23 cellular contexts compared by ENCODE assay signal in the genomic region with DNA sequence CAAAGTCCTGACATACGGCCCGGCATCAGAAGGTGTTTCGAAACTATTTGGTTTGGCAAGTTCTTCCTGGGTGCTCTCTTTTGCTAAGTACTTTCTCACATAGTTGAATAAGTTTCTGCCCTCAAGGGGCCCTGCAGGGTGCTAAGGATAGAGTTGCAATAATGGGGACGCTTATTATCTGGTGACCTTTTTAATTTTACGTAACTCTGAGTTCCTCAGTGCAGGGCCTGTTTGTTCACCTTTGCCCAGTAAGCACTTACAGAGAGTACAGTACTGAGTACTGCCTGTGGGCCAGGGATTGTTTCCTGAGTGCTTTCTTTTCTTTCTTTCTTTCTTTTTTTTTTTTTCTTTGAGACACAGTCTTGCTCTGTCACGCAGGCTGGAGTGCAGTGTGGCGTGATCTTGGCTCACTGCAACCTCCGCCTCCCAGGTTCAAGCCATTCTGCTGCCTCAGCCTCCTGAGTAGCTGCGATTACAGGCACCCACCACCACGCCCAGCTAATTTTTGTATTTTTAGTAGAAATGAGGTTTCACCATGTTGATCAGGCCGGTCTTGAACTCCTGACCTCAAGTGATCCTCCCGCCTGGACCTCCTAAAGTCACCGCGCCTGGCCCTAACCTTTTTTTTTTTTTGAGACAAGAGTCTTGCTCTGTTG. TPM values are rescaled to one million over a fixed set of nuclear protein-coding genes. Genes with fewer than 3 reads are reported as not detected.
A peak's percentile ranks its signal among the peaks of the same experiment; 100 is the strongest.
DNase-seq lines count a peak whose midpoint lies in the region; ATAC-seq, FAIRE-seq and TF ChIP-seq lines count a peak whose summit lies in the region.
"Had no signal": no experiment of that assay in that cellular context is flagged by ENCODE, and none has a peak within 500 bp of the region (broad histone marks: within the 10 kb centered on the region; RNA-seq: fewer than 3 reads in every experiment).

No MANE protein-coding gene starts in this region.

- DNase-seq in natural killer cell treated with Interleukin-12 subunit alpha and Interleukin-12 subunit beta and Interleukin-15 and Interleukin-18, amount 100 ng/mL, for 72 hours (ENCODE audit: low spot score) = peak; percentile 50
- DNase-seq in natural killer cell = no peak
- DNase-seq in K562 (ENCODE audit: extremely low read depth in 1 of 4, low spot score in 3 of 4) = no peak
- DNase-seq in effector CD4-positive, alpha-beta T cell = no peak
- no peak for DNase-seq in NCI-H146 treated with DMSO at 0.1 percent for 48 hours (lab: John Stamatoyannopoulos, UW; ENCODE audit: unreplicated experiment)
- no peak for DNase-seq in NCI-H1105 treated with DMSO at 0.1 percent for 48 hours (lab: John Stamatoyannopoulos, UW)
- no peak for DNase-seq in T1000 (lab: John Stamatoyannopoulos, UW)
- DNase-seq: activated CD4-positive, CD25-positive, alpha-beta regulatory T cell treated with anti-CD3 and anti-CD28 coated beads, Interleukin-2, amount 50 U/mL, for 72 hours; activated CD8-positive, alpha-beta memory T cell treated with anti-CD3 and anti-CD28 coated beads, Interleukin-2, amount 10 ng/mL, durations not matched to agents 7 days and 5 days; activated effector memory CD4-positive, alpha-beta T cell treated with anti-CD3 and anti-CD28 coated beads, Interleukin-2, amount 50 U/mL, for 16 hours; DMS53; KG1; NCI-H1436; NCI-H345; psoas muscle; stimulated activated CD4-positive, alpha-beta T cell treated with anti-CD3 and anti-CD28 coated beads, Interleukin-12 subunit alpha, Interleukin-12 subunit beta, amount 100 ng/mL, for 4 hours; T-helper 2 cell had no signal

- TF ChIP-seq EP300 in K562 (IDR thresholded peaks at IDR 0.05; ENCODE audit: low read length) = no peak

- no peaks in the 10 kb centered on the region for H4K20me1 ChIP-seq in K562 (replicated peaks; ENCODE audit: control insufficient read depth, insufficient read depth, low read length)

- CTCF ChIA-PET in K562 (lab: Yijun Ruan, JAX; ENCODE audit: low intra/inter-chr PET ratio) = no interaction called here

- no peak overlapping the region for H3K27ac Mint-ChIP-seq in natural killer cell treated with Interleukin-12 subunit alpha and Interleukin-12 subunit beta and Interleukin-15 and Interleukin-18, amount 100 ng/mL, for 72 hours
- no peak overlapping the region for H3K27ac Mint-ChIP-seq in natural killer cell
- H3K27ac Mint-ChIP-seq: activated CD8-positive, alpha-beta memory T cell treated with anti-CD3 and anti-CD28 coated beads, Interleukin-2, amount 10 ng/mL, durations not matched to agents 7 days and 5 days; stimulated activated memory B cell treated with anti-CD40 and anti-IgM and Interleukin-4, amounts not matched to agents 10 μg/mL and 1 μg/mL and 100 μg/mL, for 72 hours had no signal

- H3K9me1 ChIP-seq in K562 (ENCODE audit: control insufficient read depth, insufficient read depth, low read length) = no peaks in the 10 kb centered on the region

- H3K4me3 ChIP-seq in K562 (no peak overlapping the region), liver (ENCODE audit: low read depth in 1 of 3, low read length in 3 of 3) (no peak overlapping the region)
- H3K4me3 ChIP-seq: gastroesophageal sphincter, psoas muscle, tibial nerve had no signal

- no peak overlapping the region for H3K4me2 ChIP-seq in K562 (ENCODE audit: insufficient read depth, low read length)

- no peak for TF ChIP-seq RAD21 in K562 (CRISPR knock-in tag; conservative IDR thresholded peaks at IDR 0.05 in 1 of 2, IDR thresholded peaks at IDR 0.05 in 1 of 2)
- no peak for TF ChIP-seq RAD21 in liver (IDR thresholded peaks at IDR 0.05)

- peak overlapping the region; percentile 52 for H2AFZ ChIP-seq in K562 (ENCODE audit: low read depth, low read length)

- no peak for ATAC-seq in natural killer cell treated with Interleukin-12 subunit alpha and Interleukin-12 subunit beta and Interleukin-15 and Interleukin-18, amount 100 ng/mL, for 72 hours
- ATAC-seq in natural killer cell (no peak), K562 (no peak)
- ATAC-seq: activated CD8-positive, alpha-beta memory T cell treated with anti-CD3 and anti-CD28 coated beads, Interleukin-2, amount 10 ng/mL, durations not matched to agents 7 days and 5 days; gastroesophageal sphincter; psoas muscle; Right ventricle myocardium inferior; stimulated activated memory B cell treated with anti-CD40 and anti-IgM and Interleukin-4, amounts not matched to agents 10 μg/mL and 1 μg/mL and 100 μg/mL, for 72 hours had no signal

- H3K9me3 ChIP-seq in K562 (replicated peaks; ENCODE audit: control insufficient read depth, insufficient read depth, low read depth, low read length) = no peaks in the 10 kb centered on the region
- H3K9me3 ChIP-seq in liver (ENCODE audit: control insufficient read depth in 4 of 4, low read length in 3 of 4) = no peaks in the 10 kb centered on the region
- H3K9me3 ChIP-seq: gastroesophageal sphincter, psoas muscle, tibial nerve had no signal

- no peak overlapping the region for H3K4me3 Mint-ChIP-seq in natural killer cell treated with Interleukin-12 subunit alpha and Interleukin-12 subunit beta and Interleukin-15 and Interleukin-18, amount 100 ng/mL, for 72 hours
- H3K4me3 Mint-ChIP-seq in natural killer cell = no peak overlapping the region
- H3K4me3 Mint-ChIP-seq: activated CD8-positive, alpha-beta memory T cell treated with anti-CD3 and anti-CD28 coated beads, Interleukin-2, amount 10 ng/mL, durations not matched to agents 7 days and 5 days; stimulated activated memory B cell treated with anti-CD40 and anti-IgM and Interleukin-4, amounts not matched to agents 10 μg/mL and 1 μg/mL and 100 μg/mL, for 72 hours had no signal

- no peak for TF ChIP-seq POLR2A in K562 (conservative IDR thresholded peaks at IDR 0.05)

- H3K4me1 ChIP-seq in K562 (replicated peaks in 1 of 2; ENCODE audit: control insufficient read depth in 2 of 2, insufficient read depth in 2 of 2, low read length in 2 of 2) (peaks cover under 1 to 6% of the 10 kb centered on the region in 2 experiments; a peak in 3 of 5 replicates), liver (ENCODE audit: control insufficient read depth in 4 of 4, insufficient read depth in 4 of 4, low read length in 3 of 4) (peaks cover 1 to 18% (median 7%) of the 10 kb centered on the region in 4 donors)

- TF ChIP-seq CTCF in natural killer cell (IDR thresholded peaks at IDR 0.05) = no peak
- no peak for TF ChIP-seq CTCF in K562 (IDR thresholded peaks at IDR 0.05 in 2 of 3, conservative IDR thresholded peaks at IDR 0.05 in 1 of 3; ENCODE audit: insufficient read depth in 2 of 3, low read depth in 1 of 3, low read length in 3 of 3)
- TF ChIP-seq CTCF in liver (IDR thresholded peaks at IDR 0.05; ENCODE audit: low read depth, low read length, missing input control) = no peak

- WGBS in K562 (ENCODE audit: insufficient coverage, low coverage, missing lambda C conversion rate) = 53% methylated on average over 11 of the region's 14 CpGs
- 69% methylated on average over 14 of the region's 14 CpGs for WGBS in liver

- in situ Hi-C loops in K562 (cut with MboI) = loop anchor here (5.0 kb wide), 1 partner anchor 57 kb away; a partner anchor contains a TSS

- POLR2A ChIA-PET in K562 (lab: Yijun Ruan, JAX) = interaction anchor here (1.2 kb wide), 1 partner anchor 71 kb away, joined by 4 read pairs; no protein-coding TSS in a partner anchor

- BruUV-seq in K562 (replicated peaks; lab: Mats Ljungman, UMichigan) = no TSS peak

- FAIRE-seq in K562 (lab: Jason Lieb, UNC) = no peak
- FAIRE-seq: H1 had no signal

- H3K36me3 Mint-ChIP-seq in natural killer cell treated with Interleukin-12 subunit alpha and Interleukin-12 subunit beta and Interleukin-15 and Interleukin-18, amount 100 ng/mL, for 72 hours = no peaks in the 10 kb centered on the region
- H3K36me3 Mint-ChIP-seq in natural killer cell = no peaks in the 10 kb centered on the region
- H3K36me3 Mint-ChIP-seq: stimulated activated memory B cell treated with anti-CD40 and anti-IgM and Interleukin-4, amounts not matched to agents 10 μg/mL and 1 μg/mL and 100 μg/mL, for 72 hours had no signal

- no peaks in the 10 kb centered on the region for H3K9me3 Mint-ChIP-seq in natural killer cell treated with Interleukin-12 subunit alpha and Interleukin-12 subunit beta and Interleukin-15 and Interleukin-18, amount 100 ng/mL, for 72 hours
- H3K9me3 Mint-ChIP-seq in natural killer cell = peaks cover 3% of the 10 kb centered on the region in 2 donors

- peaks cover 10 to 13% of the 10 kb centered on the region in 2 donors for H3K4me1 Mint-ChIP-seq in natural killer cell treated with Interleukin-12 subunit alpha and Interleukin-12 subunit beta and Interleukin-15 and Interleukin-18, amount 100 ng/mL, for 72 hours (ENCODE audit: low read depth in 2 of 2)
- peaks cover 15 to 16% of the 10 kb centered on the region in 2 donors for H3K4me1 Mint-ChIP-seq in natural killer cell

- intact Hi-C loops in natural killer cell (cut with micrococcal nuclease) = no loop called here
- intact Hi-C loops in K562 (cut with micrococcal nuclease) = no loop called here

- H3K36me3 ChIP-seq in K562 (ENCODE audit: control insufficient read depth, insufficient read depth, low read length) (no peaks in the 10 kb centered on the region), liver (ENCODE audit: control insufficient read depth in 4 of 4, insufficient read depth in 3 of 4, low read depth in 1 of 4, low read length in 3 of 4) (no peaks in the 10 kb centered on the region)
- H3K36me3 ChIP-seq: gastroesophageal sphincter, tibial nerve had no signal

- no peaks in the 10 kb centered on the region for H3K27me3 ChIP-seq in K562 (ENCODE audit: control insufficient read depth in 2 of 2, insufficient read depth in 2 of 2, low read length in 2 of 2)
- H3K27me3 ChIP-seq in liver (ENCODE audit: control insufficient read depth in 4 of 4, insufficient read depth in 4 of 4, low read length in 3 of 4) = no peaks in the 10 kb centered on the region
- H3K27me3 ChIP-seq: gastroesophageal sphincter, tibial nerve had no signal

- no peaks in the 10 kb centered on the region for H3K27me3 Mint-ChIP-seq in natural killer cell treated with Interleukin-12 subunit alpha and Interleukin-12 subunit beta and Interleukin-15 and Interleukin-18, amount 100 ng/mL, for 72 hours
- H3K27me3 Mint-ChIP-seq in natural killer cell (ENCODE audit: low read depth in 2 of 2) = no peaks in the 10 kb centered on the region
- H3K27me3 Mint-ChIP-seq: activated CD8-positive, alpha-beta memory T cell treated with anti-CD3 and anti-CD28 coated beads, Interleukin-2, amount 10 ng/mL, durations not matched to agents 7 days and 5 days; stimulated activated memory B cell treated with anti-CD40 and anti-IgM and Interleukin-4, amounts not matched to agents 10 μg/mL and 1 μg/mL and 100 μg/mL, for 72 hours had no signal

- peaks cover 5% of the 10 kb centered on the region; the same call in 2 of the 3 replicates for H3K79me2 ChIP-seq in K562 (ENCODE audit: control insufficient read depth, insufficient read depth, low read length)

- H3K27ac ChIP-seq in K562 (ENCODE audit: extremely low read depth, low read depth, low read length) = no peak overlapping the region
- no peak overlapping the region for H3K27ac ChIP-seq in liver (ENCODE audit: low read depth in 1 of 2, low read length in 2 of 2)
- H3K27ac ChIP-seq: gastroesophageal sphincter, psoas muscle, tibial nerve had no signal

- no peak overlapping the region for H3K9ac ChIP-seq in K562 (ENCODE audit: insufficient read depth in 1 of 2, low read depth in 2 of 2, low read length in 2 of 2)
- no peak overlapping the region for H3K9ac ChIP-seq in liver (ENCODE audit: low read depth in 1 of 2, low read length in 2 of 2)

RNA-seq across cellular contexts. Expression of a gene that starts 4.5 kb away (rescaled TPM):
- 1 to 10 TPM; 6.9 to 9.3 TPM for total RNA-seq in natural killer cell treated with Interleukin-12 subunit alpha and Interleukin-12 subunit beta and Interleukin-15 and Interleukin-18, amount 100 ng/mL, for 72 hours
- total RNA-seq in natural killer cell (1 to 10 TPM; 4.7 to 6.6 (median 6.2) TPM), K562 (2014; rRNA removed) (5.6 and 9.1 TPM in 2 replicates), K562 (2014; rRNA removed; fragmentation: Illumina TruSeq; extraction: Trizol) (3.6 and 4.8 TPM in 2 replicates), K562 (2015; rRNA removed; fragmentation: Illumina TruSeq; extraction: Trizol) (4.4 and 6.7 TPM in 2 replicates), K562 (2021) (11.4 and 12.6 TPM in 2 replicates), liver (10 to 100 TPM in 1 of 2 donors, 1 to 10 TPM in 1; 7.5 to 11.1 TPM)
- 5.6 and 15.2 TPM in 2 replicates for total RNA-seq in K562 (2011; cell fraction: chromatin; rRNA removed; ENCODE audit: low replicate concordance)
- total RNA-seq in K562 (2011; cell fraction: nucleolus; rRNA removed) = 8.7 and 9.8 TPM in 2 replicates
- 9.0 and 12.0 TPM in 2 replicates for total RNA-seq in K562 (2011; cell fraction: nucleoplasm; rRNA removed)
- polyA plus RNA-seq in K562 (2011; rRNA removed) (6.7 and 7.3 TPM in 2 replicates), K562 (2014; fragmentation: Illumina TruSeq; extraction: Trizol) (9.8 and 10.4 TPM in 2 replicates), K562 (2014; fragmentation: Nextera tagmentation; extraction: Ambion mirVana) (10 to 100 TPM; 24.4 to 29.1 TPM), K562 (2014; rRNA removed) (5.7 and 6.8 TPM in 2 replicates), liver (10 to 100 TPM in 1 of 2 donors, 1 to 10 TPM in 1; 5.5 to 16.0 TPM)
- polyA plus RNA-seq in K562 (2011; cell fraction: cytosol; rRNA removed) = 12.4 and 17.3 TPM in 2 replicates
- polyA plus RNA-seq in K562 (2011; cell fraction: nucleus; rRNA removed) = 10.1 and 11.6 TPM in 2 replicates
- polyA plus RNA-seq in K562 (2012) = 9.3 and 12.6 TPM in 2 replicates
- 4.0 and 5.7 TPM in 2 replicates for polyA minus RNA-seq in K562 (2011; rRNA and poly(A)+ RNA removed)
- polyA minus RNA-seq in K562 (2011; cell fraction: cytosol; rRNA and poly(A)+ RNA removed) = 6.6 and 7.5 TPM in 2 replicates
- polyA minus RNA-seq in K562 (2011; cell fraction: nucleus; rRNA and poly(A)+ RNA removed) = 3.0 TPM in 2 replicates

RNA-seq across cellular contexts. Expression of a gene that starts 7.2 kb away (rescaled TPM):
- 1 to 10 TPM; 4.6 to 8.9 TPM for total RNA-seq in natural killer cell treated with Interleukin-12 subunit alpha and Interleukin-12 subunit beta and Interleukin-15 and Interleukin-18, amount 100 ng/mL, for 72 hours
- total RNA-seq in natural killer cell (1 to 10 TPM; 3.6 to 5.1 (median 4.3) TPM), K562 (2014; rRNA removed) (1.6 and 2.6 TPM in 2 replicates), K562 (2014; rRNA removed; fragmentation: Illumina TruSeq; extraction: Trizol) (0.41 and 0.76 TPM in 2 replicates), K562 (2015; rRNA removed; fragmentation: Illumina TruSeq; extraction: Trizol) (1.0 TPM in 2 replicates), K562 (2021) (2.6 and 2.8 TPM in 2 replicates), liver (under 1 TPM; 0.79 to 0.84 TPM)
- total RNA-seq in K562 (2011; cell fraction: chromatin; rRNA removed; ENCODE audit: low replicate concordance) = 6.0 and 8.6 TPM in 2 replicates
- total RNA-seq in K562 (2011; cell fraction: nucleolus; rRNA removed) = 5.0 and 5.2 TPM in 2 replicates
- total RNA-seq in K562 (2011; cell fraction: nucleoplasm; rRNA removed) = 5.1 and 6.3 TPM in 2 replicates
- polyA plus RNA-seq in K562 (2011; rRNA removed) (0.89 and 1.8 TPM in 2 replicates), K562 (2014; fragmentation: Illumina TruSeq; extraction: Trizol) (2.3 TPM in 2 replicates), K562 (2014; fragmentation: Nextera tagmentation; extraction: Ambion mirVana) (under 1 TPM; 0.08 to 0.10 TPM), K562 (2014; rRNA removed) (2.0 and 2.2 TPM in 2 replicates), liver (1 to 10 TPM in 1 of 2 donors, under 1 TPM in 1; 0.69 to 1.1 TPM)
- polyA plus RNA-seq in K562 (2011; cell fraction: cytosol; rRNA removed) = 1.2 and 2.3 TPM in 2 replicates
- polyA plus RNA-seq in K562 (2011; cell fraction: nucleus; rRNA removed) = 2.3 and 5.1 TPM in 2 replicates
- polyA plus RNA-seq in K562 (2012) = 2.3 and 2.4 TPM in 2 replicates
- polyA minus RNA-seq in K562 (2011; rRNA and poly(A)+ RNA removed) = 0.90 and 1.3 TPM in 2 replicates
- 1.6 and 1.9 TPM in 2 replicates for polyA minus RNA-seq in K562 (2011; cell fraction: cytosol; rRNA and poly(A)+ RNA removed)
- 1.1 and 1.6 TPM in 2 replicates for polyA minus RNA-seq in K562 (2011; cell fraction: nucleus; rRNA and poly(A)+ RNA removed)

RNA-seq across cellular contexts. Expression of a gene that starts 38.4 kb away (rescaled TPM):
- total RNA-seq in natural killer cell treated with Interleukin-12 subunit alpha and Interleukin-12 subunit beta and Interleukin-15 and Interleukin-18, amount 100 ng/mL, for 72 hours = 100 to 1,000 TPM in 1 of 2 donors, 10 to 100 TPM in 1; 45.4 to 123 TPM
- total RNA-seq in natural killer cell = 1 to 10 TPM; 4.6 to 5.6 (median 4.7) TPM
- total RNA-seq in K562 (2011; cell fraction: chromatin; rRNA removed; ENCODE audit: low replicate concordance) = 22.9 and 54.8 TPM in 2 replicates
- 31.2 and 33.7 TPM in 2 replicates for total RNA-seq in K562 (2011; cell fraction: nucleolus; rRNA removed)
- 28.2 and 29.0 TPM in 2 replicates for total RNA-seq in K562 (2011; cell fraction: nucleoplasm; rRNA removed)
- 17.3 and 23.4 TPM in 2 replicates for total RNA-seq in K562 (2014; rRNA removed)
- total RNA-seq in K562 (2014; rRNA removed; fragmentation: Illumina TruSeq; extraction: Trizol) = 9.0 and 10.8 TPM in 2 replicates
- total RNA-seq in K562 (2015; rRNA removed; fragmentation: Illumina TruSeq; extraction: Trizol) = 14.9 and 15.3 TPM in 2 replicates
- total RNA-seq in K562 (2021) = 24.6 and 25.3 TPM in 2 replicates
- polyA plus RNA-seq in K562 (2011; rRNA removed) = 12.7 and 19.3 TPM in 2 replicates
- polyA plus RNA-seq in K562 (2011; cell fraction: cytosol; rRNA removed) = 17.7 and 20.9 TPM in 2 replicates
- 74.3 and 91.0 TPM in 2 replicates for polyA plus RNA-seq in K562 (2011; cell fraction: nucleus; rRNA removed)
- 16.3 and 25.0 TPM in 2 replicates for polyA plus RNA-seq in K562 (2012)
- 13.1 and 17.8 TPM in 2 replicates for polyA plus RNA-seq in K562 (2014; fragmentation: Illumina TruSeq; extraction: Trizol)
- polyA plus RNA-seq in K562 (2014; fragmentation: Nextera tagmentation; extraction: Ambion mirVana) = under 1 TPM; 0.14 to 0.39 TPM
- polyA plus RNA-seq in K562 (2014; rRNA removed) = 28.9 and 30.6 TPM in 2 replicates
- 5.8 and 8.2 TPM in 2 replicates for polyA minus RNA-seq in K562 (2011; rRNA and poly(A)+ RNA removed)
- polyA minus RNA-seq in K562 (2011; cell fraction: cytosol; rRNA and poly(A)+ RNA removed) = 7.7 and 8.5 TPM in 2 replicates
- 9.3 and 10.3 TPM in 2 replicates for polyA minus RNA-seq in K562 (2011; cell fraction: nucleus; rRNA and poly(A)+ RNA removed)
- 10 to 100 TPM in 1 of 2 donors, under 1 TPM in 1; 0.17 to 11.0 TPM for total RNA-seq in liver
- polyA plus RNA-seq in liver = 1 to 10 TPM in 1 of 2 donors, under 1 TPM in 1; 0.10 to 1.6 TPM

RNA-seq across cellular contexts. Expression of a gene that starts 50.3 kb away (rescaled TPM):
- 10 to 100 TPM; 16.9 to 29.5 TPM for total RNA-seq in natural killer cell treated with Interleukin-12 subunit alpha and Interleukin-12 subunit beta and Interleukin-15 and Interleukin-18, amount 100 ng/mL, for 72 hours
- total RNA-seq in natural killer cell = 10 to 100 TPM in 2 of 3 donors, 1 to 10 TPM in 1; 9.7 to 18.1 (median 13.4) TPM
- 164 and 323 TPM in 2 replicates for total RNA-seq in K562 (2011; cell fraction: chromatin; rRNA removed; ENCODE audit: low replicate concordance)
- total RNA-seq in K562 (2011; cell fraction: nucleolus; rRNA removed) = 194 and 203 TPM in 2 replicates
- 200 and 230 TPM in 2 replicates for total RNA-seq in K562 (2011; cell fraction: nucleoplasm; rRNA removed)
- total RNA-seq in K562 (2014; rRNA removed) = 52.0 and 74.0 TPM in 2 replicates
- 16.0 and 17.8 TPM in 2 replicates for total RNA-seq in K562 (2014; rRNA removed; fragmentation: Illumina TruSeq; extraction: Trizol)
- total RNA-seq in K562 (2015; rRNA removed; fragmentation: Illumina TruSeq; extraction: Trizol) = 31.5 and 36.5 TPM in 2 replicates
- 57.1 and 57.8 TPM in 2 replicates for total RNA-seq in K562 (2021)
- 25.6 and 32.7 TPM in 2 replicates for polyA plus RNA-seq in K562 (2011; rRNA removed)
- 33.9 and 111 TPM in 2 replicates for polyA plus RNA-seq in K562 (2011; cell fraction: cytosol; rRNA removed)
- polyA plus RNA-seq in K562 (2011; cell fraction: nucleus; rRNA removed) = 181 and 337 TPM in 2 replicates
- polyA plus RNA-seq in K562 (2012) = 35.0 and 54.7 TPM in 2 replicates
- 35.8 and 37.6 TPM in 2 replicates for polyA plus RNA-seq in K562 (2014; fragmentation: Illumina TruSeq; extraction: Trizol)
- 1 to 10 TPM in 1 of 2 experiments, under 1 TPM in 1; 0.94 to 1.9 TPM for polyA plus RNA-seq in K562 (2014; fragmentation: Nextera tagmentation; extraction: Ambion mirVana)
- polyA plus RNA-seq in K562 (2014; rRNA removed) = 63.3 and 67.6 TPM in 2 replicates
- 21.3 and 27.3 TPM in 2 replicates for polyA minus RNA-seq in K562 (2011; rRNA and poly(A)+ RNA removed)
- polyA minus RNA-seq in K562 (2011; cell fraction: cytosol; rRNA and poly(A)+ RNA removed) = 12.6 and 18.7 TPM in 2 replicates
- 66.9 and 76.9 TPM in 2 replicates for polyA minus RNA-seq in K562 (2011; cell fraction: nucleus; rRNA and poly(A)+ RNA removed)
- total RNA-seq in liver = 10 to 100 TPM; 11.0 to 14.8 TPM
- polyA plus RNA-seq in liver = 10 to 100 TPM; 10.5 to 11.2 TPM

RNA-seq across cellular contexts. Expression of a gene that starts 57.8 kb away (rescaled TPM):
- total RNA-seq in natural killer cell treated with Interleukin-12 subunit alpha and Interleukin-12 subunit beta and Interleukin-15 and Interleukin-18, amount 100 ng/mL, for 72 hours = 1 to 10 TPM; 1.7 to 4.3 TPM
- total RNA-seq in natural killer cell (1 to 10 TPM in 2 of 3 donors, under 1 TPM in 1; 0.80 to 2.2 (median 1.1) TPM), K562 (2014; rRNA removed) (0.14 TPM in 1 of 2 replicates, not detected in the other), K562 (2014; rRNA removed; fragmentation: Illumina TruSeq; extraction: Trizol) (not detected in 2 replicates), K562 (2015; rRNA removed; fragmentation: Illumina TruSeq; extraction: Trizol) (not detected in 2 replicates), K562 (2021) (0.11 TPM in 1 of 2 replicates, not detected in the other), liver (under 1 TPM; 0.33 to 0.50 TPM)
- total RNA-seq in K562 (2011; cell fraction: chromatin; rRNA removed; ENCODE audit: low replicate concordance) = not detected in 2 replicates
- total RNA-seq in K562 (2011; cell fraction: nucleolus; rRNA removed) = 0.33 TPM in 1 of 2 replicates, not detected in the other
- total RNA-seq in K562 (2011; cell fraction: nucleoplasm; rRNA removed) = not detected in 2 replicates
- polyA plus RNA-seq in K562 (2011; rRNA removed) (not detected in 2 replicates), K562 (2014; fragmentation: Illumina TruSeq; extraction: Trizol) (not detected in 2 replicates), K562 (2014; fragmentation: Nextera tagmentation; extraction: Ambion mirVana) (not detected), K562 (2014; rRNA removed) (0.07 and 0.13 TPM in 2 replicates), liver (under 1 TPM; 0.10 to 0.37 TPM)
- 0.04 TPM in 1 of 2 replicates, not detected in the other for polyA plus RNA-seq in K562 (2011; cell fraction: cytosol; rRNA removed)
- polyA plus RNA-seq in K562 (2011; cell fraction: nucleus; rRNA removed) = 0.10 TPM in 1 of 2 replicates, not detected in the other
- 0.13 and 0.29 TPM in 2 replicates for polyA plus RNA-seq in K562 (2012)
- not detected in 2 replicates for polyA minus RNA-seq in K562 (2011; rRNA and poly(A)+ RNA removed)
- polyA minus RNA-seq in K562 (2011; cell fraction: cytosol; rRNA and poly(A)+ RNA removed) = not detected in 2 replicates
- not detected in 2 replicates for polyA minus RNA-seq in K562 (2011; cell fraction: nucleus; rRNA and poly(A)+ RNA removed)
- total RNA-seq: H1 had no signal
